ENCODE assay signal across 2 cellular contexts in the genomic region with DNA sequence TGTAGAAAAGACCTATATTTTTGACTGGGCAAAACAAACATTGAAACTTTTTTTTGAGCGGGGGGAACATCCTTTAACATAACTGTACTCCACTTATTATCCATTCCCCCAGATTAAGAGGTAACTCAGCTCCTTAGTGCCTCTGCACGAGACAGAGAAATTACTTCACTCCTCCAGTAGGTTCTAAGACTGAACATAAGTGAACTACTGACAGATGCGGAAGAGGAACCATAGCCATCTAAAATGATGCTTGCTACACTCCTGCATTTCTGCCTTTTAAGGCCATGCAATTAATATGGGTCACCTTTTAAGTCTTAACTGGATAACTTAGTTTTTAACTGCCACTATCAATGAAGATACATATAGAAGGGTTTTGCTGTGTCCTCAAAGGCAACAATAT.
TF ChIP-seq lines count a peak whose summit lies in the region.

No MANE protein-coding gene starts in this region.

TF ChIP-seq in SK-N-SH, 30 proteins besides CTCF, POLR2A, EP300 and RAD21 (continued from another document):
- TF ChIP-seq, protein P1, sequence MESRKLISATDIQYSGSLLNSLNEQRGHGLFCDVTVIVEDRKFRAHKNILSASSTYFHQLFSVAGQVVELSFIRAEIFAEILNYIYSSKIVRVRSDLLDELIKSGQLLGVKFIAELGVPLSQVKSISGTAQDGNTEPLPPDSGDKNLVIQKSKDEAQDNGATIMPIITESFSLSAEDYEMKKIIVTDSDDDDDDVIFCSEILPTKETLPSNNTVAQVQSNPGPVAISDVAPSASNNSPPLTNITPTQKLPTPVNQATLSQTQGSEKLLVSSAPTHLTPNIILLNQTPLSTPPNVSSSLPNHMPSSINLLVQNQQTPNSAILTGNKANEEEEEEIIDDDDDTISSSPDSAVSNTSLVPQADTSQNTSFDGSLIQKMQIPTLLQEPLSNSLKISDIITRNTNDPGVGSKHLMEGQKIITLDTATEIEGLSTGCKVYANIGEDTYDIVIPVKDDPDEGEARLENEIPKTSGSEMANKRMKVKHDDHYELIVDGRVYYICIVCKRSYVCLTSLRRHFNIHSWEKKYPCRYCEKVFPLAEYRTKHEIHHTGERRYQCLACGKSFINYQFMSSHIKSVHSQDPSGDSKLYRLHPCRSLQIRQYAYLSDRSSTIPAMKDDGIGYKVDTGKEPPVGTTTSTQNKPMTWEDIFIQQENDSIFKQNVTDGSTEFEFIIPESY (IDR thresholded peaks at IDR 0.05; ENCODE audit: borderline replicate concordance, low read depth), result no peak
- TF ChIP-seq TAF1 (IDR thresholded peaks at IDR 0.05; ENCODE audit: borderline replicate concordance, low read depth, low read length), result no peak
- TF ChIP-seq, protein P2, sequence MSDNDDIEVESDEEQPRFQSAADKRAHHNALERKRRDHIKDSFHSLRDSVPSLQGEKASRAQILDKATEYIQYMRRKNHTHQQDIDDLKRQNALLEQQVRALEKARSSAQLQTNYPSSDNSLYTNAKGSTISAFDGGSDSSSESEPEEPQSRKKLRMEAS (IDR thresholded peaks at IDR 0.05; ENCODE audit: low read depth), result no peak
- TF ChIP-seq, protein P3, sequence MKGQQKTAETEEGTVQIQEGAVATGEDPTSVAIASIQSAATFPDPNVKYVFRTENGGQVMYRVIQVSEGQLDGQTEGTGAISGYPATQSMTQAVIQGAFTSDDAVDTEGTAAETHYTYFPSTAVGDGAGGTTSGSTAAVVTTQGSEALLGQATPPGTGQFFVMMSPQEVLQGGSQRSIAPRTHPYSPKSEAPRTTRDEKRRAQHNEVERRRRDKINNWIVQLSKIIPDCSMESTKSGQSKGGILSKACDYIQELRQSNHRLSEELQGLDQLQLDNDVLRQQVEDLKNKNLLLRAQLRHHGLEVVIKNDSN (IDR thresholded peaks at IDR 0.05; ENCODE audit: borderline replicate concordance, low read depth), result no peak
- no peak for TF ChIP-seq RXRA (IDR thresholded peaks at IDR 0.05; ENCODE audit: borderline replicate concordance, low read depth)
- TF ChIP-seq TEAD4 (IDR thresholded peaks at IDR 0.05; ENCODE audit: borderline replicate concordance, insufficient read depth), result no peak
- no peak for TF ChIP-seq GABPA (IDR thresholded peaks at IDR 0.05; ENCODE audit: low read depth)

TF ChIP-seq in SK-N-SH treated with all-trans-retinoic acid at 6 μM for 48 hours, 23 proteins besides CTCF, POLR2A, EP300 and RAD21 (continued from another document):
- TF ChIP-seq, protein P4, sequence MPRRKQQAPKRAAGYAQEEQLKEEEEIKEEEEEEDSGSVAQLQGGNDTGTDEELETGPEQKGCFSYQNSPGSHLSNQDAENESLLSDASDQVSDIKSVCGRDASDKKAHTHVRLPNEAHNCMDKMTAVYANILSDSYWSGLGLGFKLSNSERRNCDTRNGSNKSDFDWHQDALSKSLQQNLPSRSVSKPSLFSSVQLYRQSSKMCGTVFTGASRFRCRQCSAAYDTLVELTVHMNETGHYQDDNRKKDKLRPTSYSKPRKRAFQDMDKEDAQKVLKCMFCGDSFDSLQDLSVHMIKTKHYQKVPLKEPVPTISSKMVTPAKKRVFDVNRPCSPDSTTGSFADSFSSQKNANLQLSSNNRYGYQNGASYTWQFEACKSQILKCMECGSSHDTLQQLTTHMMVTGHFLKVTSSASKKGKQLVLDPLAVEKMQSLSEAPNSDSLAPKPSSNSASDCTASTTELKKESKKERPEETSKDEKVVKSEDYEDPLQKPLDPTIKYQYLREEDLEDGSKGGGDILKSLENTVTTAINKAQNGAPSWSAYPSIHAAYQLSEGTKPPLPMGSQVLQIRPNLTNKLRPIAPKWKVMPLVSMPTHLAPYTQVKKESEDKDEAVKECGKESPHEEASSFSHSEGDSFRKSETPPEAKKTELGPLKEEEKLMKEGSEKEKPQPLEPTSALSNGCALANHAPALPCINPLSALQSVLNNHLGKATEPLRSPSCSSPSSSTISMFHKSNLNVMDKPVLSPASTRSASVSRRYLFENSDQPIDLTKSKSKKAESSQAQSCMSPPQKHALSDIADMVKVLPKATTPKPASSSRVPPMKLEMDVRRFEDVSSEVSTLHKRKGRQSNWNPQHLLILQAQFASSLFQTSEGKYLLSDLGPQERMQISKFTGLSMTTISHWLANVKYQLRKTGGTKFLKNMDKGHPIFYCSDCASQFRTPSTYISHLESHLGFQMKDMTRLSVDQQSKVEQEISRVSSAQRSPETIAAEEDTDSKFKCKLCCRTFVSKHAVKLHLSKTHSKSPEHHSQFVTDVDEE (CRISPR knock-in tag; IDR thresholded peaks at IDR 0.05), result no peak
- TF ChIP-seq SNAI2 (CRISPR knock-in tag; IDR thresholded peaks at IDR 0.05) (no peak), GLIS3 (CRISPR knock-in tag; IDR thresholded peaks at IDR 0.05) (no peak), ZNF565 (CRISPR knock-in tag; conservative IDR thresholded peaks at IDR 0.05; ENCODE audit: low read depth) (no peak), PPARA (CRISPR knock-in tag; IDR thresholded peaks at IDR 0.05; ENCODE audit: borderline replicate concordance) (no peak), CSDC2 (CRISPR knock-in tag; IDR thresholded peaks at IDR 0.05) (no peak), BACH2 (CRISPR knock-in tag; IDR thresholded peaks at IDR 0.05; ENCODE audit: borderline replicate concordance) (no peak), ZC3H10 (CRISPR knock-in tag; IDR thresholded peaks at IDR 0.05) (no peak), ESRRG (CRISPR knock-in tag; IDR thresholded peaks at IDR 0.05) (no peak), ZFP3 (CRISPR knock-in tag; IDR thresholded peaks at IDR 0.05) (no peak), ZNF70 (CRISPR knock-in tag; IDR thresholded peaks at IDR 0.05) (no peak), OSR1 (CRISPR knock-in tag; IDR thresholded peaks at IDR 0.05) (no peak)
- TF ChIP-seq, protein P5, sequence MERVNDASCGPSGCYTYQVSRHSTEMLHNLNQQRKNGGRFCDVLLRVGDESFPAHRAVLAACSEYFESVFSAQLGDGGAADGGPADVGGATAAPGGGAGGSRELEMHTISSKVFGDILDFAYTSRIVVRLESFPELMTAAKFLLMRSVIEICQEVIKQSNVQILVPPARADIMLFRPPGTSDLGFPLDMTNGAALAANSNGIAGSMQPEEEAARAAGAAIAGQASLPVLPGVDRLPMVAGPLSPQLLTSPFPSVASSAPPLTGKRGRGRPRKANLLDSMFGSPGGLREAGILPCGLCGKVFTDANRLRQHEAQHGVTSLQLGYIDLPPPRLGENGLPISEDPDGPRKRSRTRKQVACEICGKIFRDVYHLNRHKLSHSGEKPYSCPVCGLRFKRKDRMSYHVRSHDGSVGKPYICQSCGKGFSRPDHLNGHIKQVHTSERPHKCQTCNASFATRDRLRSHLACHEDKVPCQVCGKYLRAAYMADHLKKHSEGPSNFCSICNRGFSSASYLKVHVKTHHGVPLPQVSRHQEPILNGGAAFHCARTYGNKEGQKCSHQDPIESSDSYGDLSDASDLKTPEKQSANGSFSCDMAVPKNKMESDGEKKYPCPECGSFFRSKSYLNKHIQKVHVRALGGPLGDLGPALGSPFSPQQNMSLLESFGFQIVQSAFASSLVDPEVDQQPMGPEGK (CRISPR knock-in tag; IDR thresholded peaks at IDR 0.05; ENCODE audit: borderline replicate concordance), result no peak
- TF ChIP-seq, protein P6, sequence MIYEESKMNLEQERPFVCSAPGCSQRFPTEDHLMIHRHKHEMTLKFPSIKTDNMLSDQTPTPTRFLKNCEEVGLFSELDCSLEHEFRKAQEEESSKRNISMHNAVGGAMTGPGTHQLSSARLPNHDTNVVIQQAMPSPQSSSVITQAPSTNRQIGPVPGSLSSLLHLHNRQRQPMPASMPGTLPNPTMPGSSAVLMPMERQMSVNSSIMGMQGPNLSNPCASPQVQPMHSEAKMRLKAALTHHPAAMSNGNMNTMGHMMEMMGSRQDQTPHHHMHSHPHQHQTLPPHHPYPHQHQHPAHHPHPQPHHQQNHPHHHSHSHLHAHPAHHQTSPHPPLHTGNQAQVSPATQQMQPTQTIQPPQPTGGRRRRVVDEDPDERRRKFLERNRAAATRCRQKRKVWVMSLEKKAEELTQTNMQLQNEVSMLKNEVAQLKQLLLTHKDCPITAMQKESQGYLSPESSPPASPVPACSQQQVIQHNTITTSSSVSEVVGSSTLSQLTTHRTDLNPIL (CRISPR knock-in tag; IDR thresholded peaks at IDR 0.05; ENCODE audit: low read depth), result no peak
